ENCODE assay signal across 1 cellular context in genomic region chr5:101894985-101895384, GRCh38.
TF ChIP-seq lines count a peak whose summit lies in the region.

No MANE protein-coding gene starts in this region.

TF ChIP-seq in HepG2, 621 proteins besides CTCF, POLR2A, EP300 and RAD21 (continued from another document):
- TF ChIP-seq, protein P1, sequence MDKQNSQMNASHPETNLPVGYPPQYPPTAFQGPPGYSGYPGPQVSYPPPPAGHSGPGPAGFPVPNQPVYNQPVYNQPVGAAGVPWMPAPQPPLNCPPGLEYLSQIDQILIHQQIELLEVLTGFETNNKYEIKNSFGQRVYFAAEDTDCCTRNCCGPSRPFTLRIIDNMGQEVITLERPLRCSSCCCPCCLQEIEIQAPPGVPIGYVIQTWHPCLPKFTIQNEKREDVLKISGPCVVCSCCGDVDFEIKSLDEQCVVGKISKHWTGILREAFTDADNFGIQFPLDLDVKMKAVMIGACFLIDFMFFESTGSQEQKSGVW (CRISPR knock-in tag; IDR thresholded peaks at IDR 0.05; ENCODE audit: borderline replicate concordance) = no peak
- TF ChIP-seq HOMEZ (CRISPR knock-in tag; IDR thresholded peaks at IDR 0.05; ENCODE audit: low read depth) = no peak
- TF ChIP-seq, protein P2, sequence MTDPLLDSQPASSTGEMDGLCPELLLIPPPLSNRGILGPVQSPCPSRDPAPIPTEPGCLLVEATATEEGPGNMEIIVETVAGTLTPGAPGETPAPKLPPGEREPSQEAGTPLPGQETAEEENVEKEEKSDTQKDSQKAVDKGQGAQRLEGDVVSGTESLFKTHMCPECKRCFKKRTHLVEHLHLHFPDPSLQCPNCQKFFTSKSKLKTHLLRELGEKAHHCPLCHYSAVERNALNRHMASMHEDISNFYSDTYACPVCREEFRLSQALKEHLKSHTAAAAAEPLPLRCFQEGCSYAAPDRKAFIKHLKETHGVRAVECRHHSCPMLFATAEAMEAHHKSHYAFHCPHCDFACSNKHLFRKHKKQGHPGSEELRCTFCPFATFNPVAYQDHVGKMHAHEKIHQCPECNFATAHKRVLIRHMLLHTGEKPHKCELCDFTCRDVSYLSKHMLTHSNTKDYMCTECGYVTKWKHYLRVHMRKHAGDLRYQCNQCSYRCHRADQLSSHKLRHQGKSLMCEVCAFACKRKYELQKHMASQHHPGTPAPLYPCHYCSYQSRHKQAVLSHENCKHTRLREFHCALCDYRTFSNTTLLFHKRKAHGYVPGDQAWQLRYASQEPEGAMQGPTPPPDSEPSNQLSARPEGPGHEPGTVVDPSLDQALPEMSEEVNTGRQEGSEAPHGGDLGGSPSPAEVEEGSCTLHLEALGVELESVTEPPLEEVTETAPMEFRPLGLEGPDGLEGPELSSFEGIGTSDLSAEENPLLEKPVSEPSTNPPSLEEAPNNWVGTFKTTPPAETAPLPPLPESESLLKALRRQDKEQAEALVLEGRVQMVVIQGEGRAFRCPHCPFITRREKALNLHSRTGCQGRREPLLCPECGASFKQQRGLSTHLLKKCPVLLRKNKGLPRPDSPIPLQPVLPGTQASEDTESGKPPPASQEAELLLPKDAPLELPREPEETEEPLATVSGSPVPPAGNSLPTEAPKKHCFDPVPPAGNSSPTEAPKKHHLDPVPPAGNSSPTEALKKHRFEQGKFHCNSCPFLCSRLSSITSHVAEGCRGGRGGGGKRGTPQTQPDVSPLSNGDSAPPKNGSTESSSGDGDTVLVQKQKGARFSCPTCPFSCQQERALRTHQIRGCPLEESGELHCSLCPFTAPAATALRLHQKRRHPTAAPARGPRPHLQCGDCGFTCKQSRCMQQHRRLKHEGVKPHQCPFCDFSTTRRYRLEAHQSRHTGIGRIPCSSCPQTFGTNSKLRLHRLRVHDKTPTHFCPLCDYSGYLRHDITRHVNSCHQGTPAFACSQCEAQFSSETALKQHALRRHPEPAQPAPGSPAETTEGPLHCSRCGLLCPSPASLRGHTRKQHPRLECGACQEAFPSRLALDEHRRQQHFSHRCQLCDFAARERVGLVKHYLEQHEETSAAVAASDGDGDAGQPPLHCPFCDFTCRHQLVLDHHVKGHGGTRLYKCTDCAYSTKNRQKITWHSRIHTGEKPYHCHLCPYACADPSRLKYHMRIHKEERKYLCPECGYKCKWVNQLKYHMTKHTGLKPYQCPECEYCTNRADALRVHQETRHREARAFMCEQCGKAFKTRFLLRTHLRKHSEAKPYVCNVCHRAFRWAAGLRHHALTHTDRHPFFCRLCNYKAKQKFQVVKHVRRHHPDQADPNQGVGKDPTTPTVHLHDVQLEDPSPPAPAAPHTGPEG (CRISPR knock-in tag; IDR thresholded peaks at IDR 0.05) = no peak
- TF ChIP-seq CEBPB (IDR thresholded peaks at IDR 0.05; ENCODE audit: borderline replicate concordance, low read depth, low read length) = 0 out of 2 replicates have a peak, but pooled peaks have one; percentile 37
- TF ChIP-seq RFX5 (IDR thresholded peaks at IDR 0.05; ENCODE audit: low read depth, low read length) = no peak
